Comparison of ENCODE assay signal across 28 cellular contexts in genomic region chr14:89155491-89155890, GRCh38.
"Had no signal": no experiment of that assay in that cellular context is flagged by ENCODE, and none has a peak within 500 bp of the region (broad histone marks: within the 10 kb centered on the region; RNA-seq: fewer than 3 reads in every experiment).

No MANE protein-coding gene starts in this region.

- H3K27me3 Mint-ChIP-seq: naive thymus-derived CD8-positive, alpha-beta T cell; stimulated activated naive CD8-positive, alpha-beta T cell treated with anti-CD3 and anti-CD28 coated beads, Interleukin-15, Interleukin-2, amounts not matched to agents 100 ng/mL and 50 ng/mL, for 24 hours; type B pancreatic cell had no signal

- H3K27me3 ChIP-seq: left lung, neural progenitor cell, neutrophil, right atrium auricular region, suprapubic skin, tibial artery, uterus had no signal

- H2AFZ ChIP-seq: neural progenitor cell, parathyroid adenoma had no signal

- H3K79me2 ChIP-seq: parathyroid adenoma had no signal

- H3K4me3 Mint-ChIP-seq: naive thymus-derived CD8-positive, alpha-beta T cell; nephron; neural progenitor cell; stimulated activated naive CD8-positive, alpha-beta T cell treated with anti-CD3 and anti-CD28 coated beads, Interleukin-15, Interleukin-2, amounts not matched to agents 100 ng/mL and 50 ng/mL, for 24 hours; type B pancreatic cell had no signal

- H3K27ac ChIP-seq: left lung, lower lobe of right lung, neural progenitor cell, neutrophil, parathyroid adenoma, right atrium auricular region, skin epidermis, suprapubic skin, thoracic aorta, tibial artery, uterus had no signal

- DNase-seq: hippocampal formation; kidney; left colon; left lung; lower lobe of right lung; mammary epithelial cell; mesenchymal stem cell; naive thymus-derived CD8-positive, alpha-beta T cell; occipital lobe; stimulated activated CD4-positive, alpha-beta T cell treated with anti-CD3 and anti-CD28 coated beads, Interleukin-12 subunit alpha, Interleukin-12 subunit beta, amount 100 ng/mL, for 4 hours; stimulated activated CD4-positive, alpha-beta T cell treated with anti-CD3 and anti-CD28 coated beads, Interleukin-15, amount 100 ng/mL, for 24 hours; stimulated activated CD4-positive, alpha-beta T cell treated with anti-CD3 and anti-CD28 coated beads, Interleukin-2, amount 100 ng/mL, for 24 hours; stimulated activated CD4-positive, alpha-beta T cell treated with anti-CD3 and anti-CD28 coated beads, Interleukin-4, amount 100 ng/mL, for 1 hour; stimulated activated naive CD4-positive, alpha-beta T cell; tibial artery; uterus had no signal

- H3K27ac Mint-ChIP-seq: nephron; neural progenitor cell; progenitor cell of endocrine pancreas; stimulated activated naive CD8-positive, alpha-beta T cell treated with anti-CD3 and anti-CD28 coated beads, Interleukin-15, Interleukin-2, amounts not matched to agents 100 ng/mL and 50 ng/mL, for 24 hours; type B pancreatic cell had no signal

- H3K9me3 Mint-ChIP-seq: neural progenitor cell had no signal

- H3K4me1 Mint-ChIP-seq: nephron, neural progenitor cell had no signal

- H3K4me2 ChIP-seq: neural progenitor cell had no signal

- H3K36me3 ChIP-seq: lower lobe of right lung, neural progenitor cell, right atrium auricular region, uterus had no signal

- H3K9me3 ChIP-seq: left lung, lower lobe of right lung, right atrium auricular region, suprapubic skin, thoracic aorta, tibial artery, uterus had no signal

- ATAC-seq: left colon; left lung; lower lobe of right lung; naive thymus-derived CD8-positive, alpha-beta T cell; sciatic nerve had no signal

- H3K4me3 ChIP-seq: left lung, lower lobe of right lung, neural progenitor cell, right atrium auricular region, skin epidermis, suprapubic skin, thoracic aorta, tibial artery, uterus had no signal

- H3K4me1 ChIP-seq: left lung, lower lobe of right lung, neural progenitor cell, parathyroid adenoma, right atrium auricular region, suprapubic skin, uterus had no signal
